In genomic region chrX:103343105-103343504, GRCh38 we compare ENCODE assay signal across 8 cellular contexts. TPM values are rescaled to one million over a fixed set of nuclear protein-coding genes. Genes with fewer than 3 reads are reported as not detected.
DNase-seq lines count a peak whose midpoint lies in the region; ATAC-seq and TF ChIP-seq lines count a peak whose summit lies in the region.

No MANE protein-coding gene starts in this region.

- H3K9me3 Mint-ChIP-seq in Caco-2 (ENCODE audit: unreplicated experiment), result no peaks in the 10 kb centered on the region
- no peaks in the 10 kb centered on the region for H3K9me3 Mint-ChIP-seq in activated CD4-positive, alpha-beta memory T cell treated with anti-CD3 and anti-CD28 coated beads for 36 hours

- 3 to 7% methylated on average over 2 of the region's 2 CpGs for WGBS in sigmoid colon, 2 donors

- POLR2A ChIA-PET in Caco-2 (lab: Charles Lee), result no interaction called here
- POLR2A ChIA-PET in activated CD4-positive, alpha-beta memory T cell treated with anti-CD3 and anti-CD28 coated beads for 36 hours (lab: Charles Lee), result no interaction called here

- H3K27me3 ChIP-seq in Caco-2 (replicated peaks; ENCODE audit: control insufficient read depth, insufficient read depth, low read length) (no peaks in the 10 kb centered on the region), sigmoid colon (no peaks in the 10 kb centered on the region)

- no peak for TF ChIP-seq EP300 in sigmoid colon (IDR thresholded peaks at IDR 0.05)

- no TSS peak for BruUV-seq in Caco-2 (replicated peaks; lab: Mats Ljungman, UMichigan)

- H3K36me3 ChIP-seq in Caco-2 (ENCODE audit: control insufficient read depth, insufficient read depth, low read length) (no peaks in the 10 kb centered on the region), sigmoid colon (no peaks in the 10 kb centered on the region)

- ATAC-seq in GM18909 (IDR thresholded peaks at IDR 0.05; ENCODE audit: poor library complexity, unreplicated experiment) (peak; percentile 54), HG03025 (IDR thresholded peaks at IDR 0.05; ENCODE audit: low FRiP score, unreplicated experiment) (no peak), HG03108 (IDR thresholded peaks at IDR 0.05; ENCODE audit: unreplicated experiment) (no peak)

- H3K4me1 Mint-ChIP-seq in Caco-2 (ENCODE audit: low read depth, unreplicated experiment), result peaks cover 6% of the 10 kb centered on the region
- H3K4me1 Mint-ChIP-seq in activated CD4-positive, alpha-beta memory T cell treated with anti-CD3 and anti-CD28 coated beads for 36 hours (ENCODE audit: low read depth), result peaks cover 3% of the 10 kb centered on the region

- no peak for TF ChIP-seq POLR2A in sigmoid colon (IDR thresholded peaks at IDR 0.05)

- H3K4me3 ChIP-seq in Caco-2 (ENCODE audit: low read depth, low read length) (no peak overlapping the region), fibroblast of pulmonary artery (replicated peaks; ENCODE audit: low read depth, low read length) (no peak overlapping the region), sigmoid colon (no peak overlapping the region)

- peaks cover 2% of the 10 kb centered on the region for H3K36me3 Mint-ChIP-seq in Caco-2 (ENCODE audit: insufficient read depth, unreplicated experiment)
- H3K36me3 Mint-ChIP-seq in activated CD4-positive, alpha-beta memory T cell treated with anti-CD3 and anti-CD28 coated beads for 36 hours, result no peaks in the 10 kb centered on the region

- no peak overlapping the region for H3K27ac ChIP-seq in sigmoid colon

- no peaks in the 10 kb centered on the region for H3K27me3 Mint-ChIP-seq in Caco-2 (ENCODE audit: insufficient read depth, unreplicated experiment)
- peaks cover 2% of the 10 kb centered on the region for H3K27me3 Mint-ChIP-seq in activated CD4-positive, alpha-beta memory T cell treated with anti-CD3 and anti-CD28 coated beads for 36 hours

- TF ChIP-seq CTCF in Caco-2 (IDR thresholded peaks at IDR 0.05; ENCODE audit: insufficient read depth in 1 of 2, low read depth in 1 of 2, low read length in 1 of 2, severe bottlenecking in 1 of 2, unreplicated experiment in 1 of 2) (peak; percentile 37 to 67), fibroblast of pulmonary artery (IDR thresholded peaks at IDR 0.05; ENCODE audit: low read length, missing control alignments) (peak; percentile 65), sigmoid colon (IDR thresholded peaks at IDR 0.05) (peak; percentile 45 to 55 (median 50))

- CTCF ChIA-PET in Caco-2 (lab: Charles Lee), result interaction anchor here (0.7 to 1.0 kb wide), 2 partner anchors 13 to 122 kb away, joined by 3 to 6 read pairs; partner anchors contain the start of gene TCEAL9
- CTCF ChIA-PET in activated CD4-positive, alpha-beta memory T cell treated with anti-CD3 and anti-CD28 coated beads for 36 hours (lab: Charles Lee), result interaction anchor here (0.6 to 1.4 kb wide), 3 partner anchors 121 to 147 kb away, joined by 3 to 14 read pairs (median 7); no protein-coding TSS in a partner anchor

- intact Hi-C loops in Caco-2 (cut with micrococcal nuclease; ENCODE audit: unreplicated experiment) (loop anchor here (1.0 to 5.0 kb wide), 3 partner anchors 34 to 121 kb away; partner anchors contain the start of gene BEX3), sigmoid colon (cut with DNase I) (loop anchor here (1.0 kb wide), 1 partner anchor 121 kb away; no protein-coding TSS in a partner anchor)
- intact Hi-C loops in activated CD4-positive, alpha-beta memory T cell treated with anti-CD3 and anti-CD28 coated beads for 36 hours (cut with micrococcal nuclease), result loop anchor here (1.0 kb wide), 1 partner anchor 121 kb away; no protein-coding TSS in a partner anchor

- H3K27ac Mint-ChIP-seq in Caco-2 (ENCODE audit: unreplicated experiment), result no peak overlapping the region
- no peak overlapping the region for H3K27ac Mint-ChIP-seq in activated CD4-positive, alpha-beta memory T cell treated with anti-CD3 and anti-CD28 coated beads for 36 hours

- peak; percentile 37 for DNase-seq in Caco-2
- DNase-seq in NAMALWA (ENCODE audit: low spot score), result peak; percentile 58
- peak; percentile 48 for DNase-seq in activated CD4-positive, alpha-beta memory T cell treated with anti-CD3 and anti-CD28 coated beads for 36 hours
- DNase-seq in fibroblast of pulmonary artery (ENCODE audit: low read depth), result peak; percentile 68
- no peak for DNase-seq in sigmoid colon

- H3K4me1 ChIP-seq in Caco-2, result no peaks in the 10 kb centered on the region
- no peaks in the 10 kb centered on the region for H3K4me1 ChIP-seq in sigmoid colon

- no peaks in the 10 kb centered on the region for H3K9me3 ChIP-seq in Caco-2
- H3K9me3 ChIP-seq in sigmoid colon, result no peaks in the 10 kb centered on the region

- H3K4me3 Mint-ChIP-seq in Caco-2 (ENCODE audit: unreplicated experiment), result no peak overlapping the region
- no peak overlapping the region for H3K4me3 Mint-ChIP-seq in activated CD4-positive, alpha-beta memory T cell treated with anti-CD3 and anti-CD28 coated beads for 36 hours

RNA-seq across cellular contexts. Expression of gene TCEAL7, which starts 13.1 kb away (rescaled TPM):
- not detected in 2 replicates for total RNA-seq in Caco-2 (2022)
- total RNA-seq in activated CD4-positive, alpha-beta memory T cell treated with anti-CD3 and anti-CD28 coated beads for 36 hours, result not detected
- total RNA-seq in sigmoid colon, result 10 to 100 TPM; 19.7 to 35.2 (median 32.4) TPM
- polyA plus RNA-seq in sigmoid colon, result 1 to 10 TPM; 1.8 to 7.2 (median 5.1) TPM

RNA-seq across cellular contexts. Expression of gene TCEAL9, which starts 13.2 kb away (rescaled TPM):
- 41.9 and 44.9 TPM in 2 replicates for total RNA-seq in Caco-2 (2022)
- 1 to 10 TPM; 2.3 to 2.6 TPM for total RNA-seq in activated CD4-positive, alpha-beta memory T cell treated with anti-CD3 and anti-CD28 coated beads for 36 hours
- total RNA-seq in sigmoid colon, result 10 to 100 TPM; 58.9 to 81.1 (median 74.9) TPM
- 10 to 100 TPM; 52.4 to 93.7 (median 92.9) TPM for polyA plus RNA-seq in sigmoid colon

RNA-seq across cellular contexts. Expression of gene BEX2, which starts 32.3 kb away (rescaled TPM):
- total RNA-seq in Caco-2 (2022) (16.8 and 24.5 TPM in 2 replicates), sigmoid colon (10 to 100 TPM in 3 of 4 donors, 1 to 10 TPM in 1; 2.2 to 24.6 (median 11.2) TPM)
- 10 to 100 TPM; 11.3 to 12.1 TPM for total RNA-seq in activated CD4-positive, alpha-beta memory T cell treated with anti-CD3 and anti-CD28 coated beads for 36 hours
- 10 to 100 TPM; 10.2 to 28.5 (median 16.8) TPM for polyA plus RNA-seq in sigmoid colon

RNA-seq across cellular contexts. Expression of gene BEX3, which starts 33.2 kb away (rescaled TPM):
- total RNA-seq in Caco-2 (2022) (293 and 367 TPM in 2 replicates), sigmoid colon (100 to 1,000 TPM; 125 to 150 (median 135) TPM)
- total RNA-seq in activated CD4-positive, alpha-beta memory T cell treated with anti-CD3 and anti-CD28 coated beads for 36 hours, result 10 to 100 TPM; 24.5 to 26.6 TPM
- polyA plus RNA-seq in sigmoid colon, result 10 to 100 TPM; 39.1 to 77.5 (median 62.6) TPM

Comparison
In these comparisons a context has a peak if more than half of its experiments do, and no peak if none do; other contexts are left out.
1. RNA of gene TCEAL7, which starts 13.1 kb away (total RNA-seq): 19.7 to 35.2 TPM in sigmoid colon; not detected in Caco-2 and not detected in activated CD4-positive, alpha-beta memory T cell treated with anti-CD3 and anti-CD28 coated beads for 36 hours; every median in the first group is over 10 times any median in the second.
2. RNA of gene TCEAL9, which starts 13.2 kb away (total RNA-seq): 58.9 to 81.1 TPM in sigmoid colon and 41.9 to 44.9 TPM in Caco-2; 2.3 to 2.6 TPM in activated CD4-positive, alpha-beta memory T cell treated with anti-CD3 and anti-CD28 coated beads for 36 hours; every median in the first group is over 10 times any median in the second.
3. Peak in every context shown above with its lines, with median percentiles within 50 percentile points of each other: CTCF ChIP-seq.